8 cellular contexts compared by ENCODE assay signal in genomic region chr11:64996327-64996709, GRCh38. TPM values are rescaled to one million over a fixed set of nuclear protein-coding genes. Genes with fewer than 3 reads are reported as not detected.
DNase-seq lines count a peak whose midpoint lies in the region; ATAC-seq and TF ChIP-seq lines count a peak whose summit lies in the region.
"Had no signal": no experiment of that assay in that cellular context is flagged by ENCODE, and none has a peak within 500 bp of the region (broad histone marks: within the 10 kb centered on the region; RNA-seq: fewer than 3 reads in every experiment).

No MANE protein-coding gene starts in this region.

- H3K4me1 Mint-ChIP-seq in central memory CD8-positive, alpha-beta T cell: peaks cover 12% of the 10 kb centered on the region

- H3K9ac ChIP-seq in trophoblast cell (ENCODE audit: low read length): no peak overlapping the region

- no peaks in the 10 kb centered on the region for H3K36me3 Mint-ChIP-seq in central memory CD8-positive, alpha-beta T cell (ENCODE audit: insufficient read depth)

- no peak overlapping the region for H3K4me2 ChIP-seq in trophoblast cell (ENCODE audit: low read length)

- no peak overlapping the region for H2BK120ac ChIP-seq in trophoblast cell (ENCODE audit: insufficient read depth, low read length, poor library complexity)

- H3K4me3 ChIP-seq in GM12864 (ENCODE audit: low read depth, low read length): peak overlapping the region; percentile 7
- H3K4me3 ChIP-seq in neutrophil (ENCODE audit: low read depth in 1 of 2, low read length in 1 of 2): peak overlapping the region; percentile 55 to 60
- H3K4me3 ChIP-seq in trophoblast cell (ENCODE audit: low read depth, low read length): no peak overlapping the region

- no peak for DNase-seq in GM12864 (ENCODE audit: low read depth)
- no peak for DNase-seq in central memory CD8-positive, alpha-beta T cell (ENCODE audit: low spot score in 2 of 2)
- DNase-seq in trophoblast cell: no peak
- DNase-seq in DMS79 (lab: John Stamatoyannopoulos, UW): no peak
- DNase-seq in HuH-7.5 (ENCODE audit: low spot score): no peak
- DNase-seq: NCI-H187 treated with DMSO at 0.1 percent for 48 hours had no signal

- H4K12ac ChIP-seq in trophoblast cell (ENCODE audit: low read depth, low read length): no peak overlapping the region

- no peak for TF ChIP-seq CTCF in GM12864 (IDR thresholded peaks at IDR 0.05; ENCODE audit: low read depth, low read length, missing control alignments)
- no peak for TF ChIP-seq CTCF in neutrophil (IDR thresholded peaks at IDR 0.05)

- H2BK5ac ChIP-seq in trophoblast cell (ENCODE audit: low read depth, low read length, poor library complexity): no peak overlapping the region

- no CpG with 5 or more reads among the region's 11 CpGs for WGBS in trophoblast cell (ENCODE audit: extremely low coverage, insufficient coverage, insufficient read length)

- no peak overlapping the region for H3K18ac ChIP-seq in trophoblast cell (ENCODE audit: low read length)

- no peak overlapping the region for H4K8ac ChIP-seq in trophoblast cell (ENCODE audit: low read depth, low read length)

- H3K27ac Mint-ChIP-seq in central memory CD8-positive, alpha-beta T cell (ENCODE audit: low read depth): no peak overlapping the region

- no peaks in the 10 kb centered on the region for H3K9me3 ChIP-seq in neutrophil
- no peaks in the 10 kb centered on the region for H3K9me3 ChIP-seq in trophoblast cell (ENCODE audit: insufficient read depth, low read depth, low read length)

- H2BK12ac ChIP-seq in trophoblast cell (ENCODE audit: low read length): no peak overlapping the region

- no peaks in the 10 kb centered on the region for H3K79me1 ChIP-seq in trophoblast cell (ENCODE audit: low read length)

- no peak overlapping the region for H4K91ac ChIP-seq in trophoblast cell (ENCODE audit: low read depth, low read length)

- H3K79me2 ChIP-seq in trophoblast cell (ENCODE audit: control insufficient read depth, insufficient read depth, low read length, poor library complexity): no peaks in the 10 kb centered on the region

- no peak overlapping the region for H3K14ac ChIP-seq in trophoblast cell (ENCODE audit: low read length)

- H3K27me3 ChIP-seq in neutrophil (no peaks in the 10 kb centered on the region), trophoblast cell (ENCODE audit: insufficient read depth, low read length) (no peaks in the 10 kb centered on the region)

- H3K4me1 ChIP-seq in neutrophil (ENCODE audit: control insufficient read depth in 1 of 2, insufficient read depth in 1 of 2, low read depth in 1 of 2, low read length in 1 of 2): peaks cover 24 to 39% of the 10 kb centered on the region in 2 experiments
- H3K4me1 ChIP-seq in trophoblast cell (ENCODE audit: control insufficient read depth in 1 of 2, insufficient read depth in 2 of 2, low read length in 2 of 2): no peaks in the 10 kb centered on the region

- H3K4me3 Mint-ChIP-seq in central memory CD8-positive, alpha-beta T cell: peak overlapping the region; percentile 29

- H3K23ac ChIP-seq in trophoblast cell (ENCODE audit: low read length): no peak overlapping the region

- peaks cover 26% of the 10 kb centered on the region for H3K27me3 Mint-ChIP-seq in central memory CD8-positive, alpha-beta T cell

- ATAC-seq in central memory CD8-positive, alpha-beta T cell (replicated peaks; ENCODE audit: extremely low read depth, poor library complexity, severe bottlenecking): no peak

- no peak overlapping the region for H2AFZ ChIP-seq in trophoblast cell (ENCODE audit: insufficient read depth, low read length, poor library complexity)

- no peaks in the 10 kb centered on the region for H3K9me3 Mint-ChIP-seq in central memory CD8-positive, alpha-beta T cell

- H3K27ac ChIP-seq in neutrophil: peak overlapping the region; percentile 72
- H3K27ac ChIP-seq in trophoblast cell (ENCODE audit: low read depth, low read length): no peak overlapping the region
- H3K27ac ChIP-seq: epithelial cell of prostate had no signal

- H3K36me3 ChIP-seq in neutrophil (no peaks in the 10 kb centered on the region), trophoblast cell (ENCODE audit: control insufficient read depth in 1 of 2, insufficient read depth in 2 of 2, low read length in 2 of 2) (no peaks in the 10 kb centered on the region)

- H2AK5ac ChIP-seq in trophoblast cell (ENCODE audit: low read length): no peak overlapping the region

- no peak overlapping the region for H3K4ac ChIP-seq in trophoblast cell (ENCODE audit: low read depth, low read length)

RNA-seq across cellular contexts. Expression of gene BATF2, which starts 0.5 kb away (rescaled TPM):
- 0.03 TPM in 1 of 2 replicates, not detected in the other for polyA plus RNA-seq in trophoblast cell (2013)

RNA-seq across cellular contexts. Expression of gene ARL2, which starts 17.6 kb away (rescaled TPM):
- polyA plus RNA-seq in trophoblast cell (2013): 81.8 and 87.0 TPM in 2 replicates

RNA-seq across cellular contexts. Expression of gene MAJIN, which starts 24.4 kb away (rescaled TPM):
- not detected in 2 replicates for polyA plus RNA-seq in trophoblast cell (2013)

RNA-seq across cellular contexts. Expression of gene SNX15, which starts 30.9 kb away (rescaled TPM):
- 14.6 and 14.9 TPM in 2 replicates for polyA plus RNA-seq in trophoblast cell (2013)

RNA-seq across cellular contexts. Expression of gene SAC3D1, which starts 44.7 kb away (rescaled TPM):
- 12.0 TPM in 2 replicates for polyA plus RNA-seq in trophoblast cell (2013)
